In the genomic region with DNA sequence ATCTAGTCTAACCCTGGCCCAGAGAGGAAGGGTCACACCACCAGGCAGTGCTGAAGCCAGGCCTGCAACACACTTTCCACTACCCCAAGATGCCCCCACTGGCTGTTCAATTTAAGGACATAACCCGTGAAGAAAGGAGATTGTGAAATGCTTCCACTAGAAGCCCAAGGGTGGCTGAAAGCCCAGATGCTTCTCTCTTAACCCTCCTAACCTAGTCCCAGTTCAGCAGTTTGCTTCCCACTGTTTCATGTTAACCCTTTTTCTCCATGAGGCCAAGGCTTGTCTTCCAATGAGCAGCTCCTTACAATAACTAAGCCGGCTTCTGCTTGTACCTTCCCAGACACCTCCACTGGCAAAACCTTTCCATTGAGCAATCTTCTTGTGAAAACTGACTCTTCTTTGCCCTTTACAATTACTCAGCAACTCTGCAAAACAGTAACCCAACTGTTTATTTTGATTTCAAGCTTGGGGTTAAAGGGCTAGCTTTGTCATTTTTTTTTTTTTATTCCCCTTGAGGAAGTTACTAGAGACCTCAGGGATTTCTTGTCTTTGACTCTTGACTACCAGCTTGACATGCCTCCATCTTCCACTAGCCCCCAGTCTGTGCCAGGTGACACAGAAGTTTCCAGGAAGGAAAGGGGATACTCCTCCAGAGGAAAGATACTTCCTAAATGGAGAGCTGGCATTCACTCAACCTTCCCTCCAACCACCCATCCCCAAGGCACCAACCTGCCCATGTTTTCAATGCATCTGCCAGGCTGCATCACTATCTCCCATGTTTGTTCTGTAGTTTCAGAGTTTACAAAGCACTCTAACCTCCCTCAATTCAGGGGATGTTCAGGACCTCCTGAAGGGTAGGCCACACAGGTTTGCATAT, we compare ENCODE assay signal across 9 cellular contexts.
DNase-seq lines count a peak whose midpoint lies in the region; ATAC-seq, FAIRE-seq and TF ChIP-seq lines count a peak whose summit lies in the region.
"Had no signal": no experiment of that assay in that cellular context is flagged by ENCODE, and none has a peak within 500 bp of the region (broad histone marks: within the 10 kb centered on the region; RNA-seq: fewer than 3 reads in every experiment).

No MANE protein-coding gene starts in this region.

- peaks cover 7 to 22% of the 10 kb centered on the region in 2 donors for H3K4me1 ChIP-seq in lung (ENCODE audit: control insufficient read depth in 2 of 2, insufficient read depth in 2 of 2, low read length in 2 of 2)

- no peak overlapping the region for H3K4me3 ChIP-seq in bronchial epithelial cell (ENCODE audit: low read depth, low read length)
- no peak overlapping the region for H3K4me3 ChIP-seq in lung

- H3K36me3 ChIP-seq in bronchial epithelial cell (ENCODE audit: control insufficient read depth, insufficient read depth, low read length) (no peaks in the 10 kb centered on the region), lung (ENCODE audit: control insufficient read depth in 2 of 2, insufficient read depth in 2 of 2, low read length in 2 of 2) (no peaks in the 10 kb centered on the region)

- no peaks in the 10 kb centered on the region for H3K9me3 Mint-ChIP-seq in stimulated activated naive B cell treated with anti-CD40 and anti-IgM and Interleukin-4, amounts not matched to agents 10 μg/mL and 1 μg/mL and 100 μg/mL, for 72 hours

- H3K27me3 ChIP-seq in bronchial epithelial cell (ENCODE audit: control insufficient read depth, insufficient read depth, low read length) = no peaks in the 10 kb centered on the region
- H3K27me3 ChIP-seq in lung (ENCODE audit: control insufficient read depth, insufficient read depth) = no peaks in the 10 kb centered on the region

- 29 to 31% methylated on average over 2 of the region's 2 CpGs for WGBS in lung, 2 donors

- peaks cover 49 to 74% of the 10 kb centered on the region in 2 donors for H3K4me1 Mint-ChIP-seq in stimulated activated naive B cell treated with anti-CD40 and anti-IgM and Interleukin-4, amounts not matched to agents 10 μg/mL and 1 μg/mL and 100 μg/mL, for 72 hours

- H3K9me3 ChIP-seq in lung (ENCODE audit: control insufficient read depth in 2 of 2, insufficient read depth in 1 of 2, low read length in 1 of 2) = peaks cover 0 to 1% of the 10 kb centered on the region in 2 donors

- H3K27ac ChIP-seq in lung (ENCODE audit: low read depth in 1 of 2, low read length in 1 of 2) = peak overlapping the region; percentile 38 to 56

- FAIRE-seq in bronchial epithelial cell (lab: Jason Lieb, UNC) = no peak

- no peaks in the 10 kb centered on the region for H3K36me3 Mint-ChIP-seq in stimulated activated naive B cell treated with anti-CD40 and anti-IgM and Interleukin-4, amounts not matched to agents 10 μg/mL and 1 μg/mL and 100 μg/mL, for 72 hours

- H3K4me3 Mint-ChIP-seq in stimulated activated naive B cell treated with anti-CD40 and anti-IgM and Interleukin-4, amounts not matched to agents 10 μg/mL and 1 μg/mL and 100 μg/mL, for 72 hours = no peak overlapping the region

- TF ChIP-seq CTCF in bronchial epithelial cell (IDR thresholded peaks at IDR 0.05; ENCODE audit: insufficient read depth, low read length, severe bottlenecking) = no peak
- TF ChIP-seq CTCF in lung (IDR thresholded peaks at IDR 0.05; ENCODE audit: control extremely low read depth, extremely low read depth) = no peak

- ATAC-seq in lung (ENCODE audit: insufficient read depth, low FRiP score) = peak; percentile 29
- no peak for ATAC-seq in stimulated activated naive B cell treated with anti-CD40 and anti-IgM and Interleukin-4, amounts not matched to agents 10 μg/mL and 1 μg/mL and 100 μg/mL, for 72 hours (replicated peaks)

- H3K27me3 Mint-ChIP-seq in stimulated activated naive B cell treated with anti-CD40 and anti-IgM and Interleukin-4, amounts not matched to agents 10 μg/mL and 1 μg/mL and 100 μg/mL, for 72 hours = peaks cover 3 to 11% of the 10 kb centered on the region in 2 donors

- no peak overlapping the region for H3K27ac Mint-ChIP-seq in stimulated activated naive B cell treated with anti-CD40 and anti-IgM and Interleukin-4, amounts not matched to agents 10 μg/mL and 1 μg/mL and 100 μg/mL, for 72 hours

- peak; percentile 69 for DNase-seq in AG08395 (ENCODE audit: low spot score)
- DNase-seq in LoVo (ENCODE audit: low spot score) = peak; percentile 48
- peak; percentile 72 for DNase-seq in bronchial epithelial cell (ENCODE audit: low read depth)
- no peak for DNase-seq in lung (ENCODE audit: low spot score)
- no peak for DNase-seq in DMS 273 (lab: John Stamatoyannopoulos, UW; ENCODE audit: unreplicated experiment)
- DNase-seq in stimulated activated naive B cell treated with anti-CD40 and anti-IgM and Interleukin-4, amounts not matched to agents 10 μg/mL and 1 μg/mL and 100 μg/mL, for 72 hours = no peak
- no peak for DNase-seq in DMS53 (lab: John Stamatoyannopoulos, UW)
- DNase-seq in NCI-H748 treated with DMSO at 0.1 percent for 48 hours (lab: John Stamatoyannopoulos, UW) = no peak
- DNase-seq: NCI-H2081 treated with DMSO at 0.1 percent for 48 hours had no signal

Comparison
In these comparisons a context has a peak if more than half of its experiments do, and no peak if none do; other contexts are left out.
1. DNase-seq: peak in AG08395 (single experiment), LoVo (single experiment) and bronchial epithelial cell (single experiment); none in lung (single experiment), DMS 273 (single experiment), stimulated activated naive B cell treated with anti-CD40 and anti-IgM and Interleukin-4, amounts not matched to agents 10 μg/mL and 1 μg/mL and 100 μg/mL, for 72 hours (single experiment), DMS53 (single experiment) and NCI-H748 treated with DMSO at 0.1 percent for 48 hours (single experiment).